ENCODE assay signal across 10 cellular contexts in the genomic region with DNA sequence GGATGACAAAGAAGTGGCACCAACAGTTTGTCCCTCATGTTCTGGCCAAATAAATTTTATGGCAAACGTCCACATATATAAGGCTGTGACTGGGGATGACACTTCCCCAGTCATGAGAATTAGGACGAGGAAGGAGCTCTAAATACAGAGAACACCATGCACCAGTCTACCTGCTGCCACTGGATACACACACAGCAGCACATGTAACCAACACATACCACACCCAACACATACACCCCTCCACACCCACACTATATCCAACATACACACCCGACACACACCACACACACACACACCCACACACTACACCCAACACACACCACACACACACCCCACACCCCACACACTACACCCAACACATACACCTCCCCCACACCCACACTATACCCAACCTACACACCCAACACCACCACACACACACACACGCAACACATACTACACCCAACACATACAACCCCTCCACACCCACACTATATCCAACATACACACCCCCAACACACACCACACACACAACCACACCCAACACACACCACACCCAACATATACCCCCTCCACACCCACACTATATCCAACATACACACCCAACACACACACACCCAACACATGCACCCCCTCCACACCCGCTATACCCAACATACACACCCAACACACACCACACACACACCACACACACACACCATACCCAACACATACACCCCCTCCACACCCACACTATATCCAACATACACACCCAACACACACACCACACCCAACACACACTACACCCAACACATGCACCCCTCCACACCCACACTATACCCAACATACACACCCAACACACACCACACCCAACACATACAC.
DNase-seq lines count a peak whose midpoint lies in the region; ATAC-seq and TF ChIP-seq lines count a peak whose summit lies in the region.
"Had no signal": no experiment of that assay in that cellular context is flagged by ENCODE, and none has a peak within 500 bp of the region (broad histone marks: within the 10 kb centered on the region; RNA-seq: fewer than 3 reads in every experiment).

No MANE protein-coding gene starts in this region.

- no peak overlapping the region for H3K4me2 ChIP-seq in SK-N-SH

- H3K9me3 ChIP-seq in mucosa of rectum (ENCODE audit: control insufficient read depth in 2 of 2, low read length in 2 of 2) (no peaks in the 10 kb centered on the region), SK-N-SH (no peaks in the 10 kb centered on the region)
- H3K9me3 ChIP-seq: SJSA1 had no signal

- H3K4me1 ChIP-seq in mucosa of rectum (ENCODE audit: control insufficient read depth in 2 of 2, insufficient read depth in 2 of 2, low read length in 2 of 2) = peaks cover 4% of the 10 kb centered on the region in 2 donors
- peaks cover 0 to 15% of the 10 kb centered on the region in 2 experiments; a peak in 1 of 4 replicates for H3K4me1 ChIP-seq in SK-N-SH (ENCODE audit: control insufficient read depth in 1 of 2, insufficient read depth in 2 of 2, low read depth in 1 of 2, low read length in 1 of 2)

- peak; percentile 18 for ATAC-seq in GM18517 (IDR thresholded peaks at IDR 0.05; ENCODE audit: unreplicated experiment)
- peak; percentile 19 for ATAC-seq in HG02571 (IDR thresholded peaks at IDR 0.05; ENCODE audit: unreplicated experiment)
- ATAC-seq in HG03460 (IDR thresholded peaks at IDR 0.05; ENCODE audit: unreplicated experiment) = no peak

- CTCF ChIA-PET in SK-N-SH (lab: Yijun Ruan, JAX) = no interaction called here

- TF ChIP-seq EP300 in SK-N-SH (IDR thresholded peaks at IDR 0.05; ENCODE audit: borderline replicate concordance in 1 of 2, low read depth in 1 of 2, low read length in 1 of 2) = no peak

- peaks cover 62% of the 10 kb centered on the region for H3K79me2 ChIP-seq in SK-N-SH (ENCODE audit: insufficient read depth)

- DNase-seq in NCI-H82 (lab: John Stamatoyannopoulos, UW) (no peak), SK-N-SH (no peak)
- no peak for DNase-seq in stimulated activated CD4-positive, alpha-beta T cell treated with anti-CD3 and anti-CD28 coated beads, Interleukin-1b, Interleukin-23, amount 100 ng/mL, for 48 hours
- DNase-seq: activated T-cell treated with anti-CD3 and anti-CD28 coated beads, Interleukin-2, amount 50 U/mL, for 48 hours had no signal

- no peak for TF ChIP-seq CTCF in VCaP (conservative IDR thresholded peaks at IDR 0.05)
- no peak for TF ChIP-seq CTCF in SK-N-SH (IDR thresholded peaks at IDR 0.05)

- H3K36me3 ChIP-seq in mucosa of rectum (ENCODE audit: control insufficient read depth in 2 of 2, insufficient read depth in 2 of 2, low read length in 2 of 2) (peaks cover 7 to 13% of the 10 kb centered on the region in 2 donors), SK-N-SH (replicated peaks in 1 of 2; ENCODE audit: control insufficient read depth in 1 of 2, insufficient read depth in 2 of 2, low read length in 1 of 2) (peaks cover 8 to 18% of the 10 kb centered on the region in 2 experiments)

- no peaks in the 10 kb centered on the region for H3K9me2 ChIP-seq in SK-N-SH

- no peak overlapping the region for H2AFZ ChIP-seq in SK-N-SH (ENCODE audit: low read depth)

- H3K27me3 ChIP-seq in mucosa of rectum (ENCODE audit: control insufficient read depth in 2 of 2, insufficient read depth in 2 of 2, low read length in 2 of 2) (no peaks in the 10 kb centered on the region), SK-N-SH (ENCODE audit: insufficient read depth) (no peaks in the 10 kb centered on the region)
- H3K27me3 ChIP-seq: SJSA1 had no signal

- H3K27ac ChIP-seq in VCaP = peak overlapping the region; percentile 58
- peak overlapping the region; percentile 25 to 27 for H3K27ac ChIP-seq in mucosa of rectum (ENCODE audit: low read depth in 2 of 2, low read length in 2 of 2)
- no peak overlapping the region for H3K27ac ChIP-seq in SK-N-SH (ENCODE audit: low read depth in 2 of 2, low read length in 1 of 2)
- H3K27ac ChIP-seq: SJSA1 had no signal

- H3K4me3 ChIP-seq in mucosa of rectum (ENCODE audit: low read length in 2 of 2) = no peak overlapping the region
- no peak overlapping the region for H3K4me3 ChIP-seq in SK-N-SH (ENCODE audit: low read depth in 2 of 2, low read length in 1 of 2)
- H3K4me3 ChIP-seq: SJSA1 had no signal

- WGBS in SK-N-SH (ENCODE audit: low lambda C conversion rate) = 94% methylated on average over 5 of the region's 5 CpGs

- H4K20me1 ChIP-seq in SK-N-SH (ENCODE audit: insufficient read depth) = peaks cover 88% of the 10 kb centered on the region

- POLR2A ChIA-PET in SK-N-SH (lab: Yijun Ruan, JAX) = no interaction called here

- no peak for TF ChIP-seq RAD21 in SK-N-SH (IDR thresholded peaks at IDR 0.05; ENCODE audit: low read length)

- H3F3A ChIP-seq in SK-N-SH (replicated peaks; ENCODE audit: insufficient read depth) = no peaks in the 10 kb centered on the region

- H3K9ac ChIP-seq in mucosa of rectum (ENCODE audit: low read depth in 1 of 2, low read length in 2 of 2) = no peak overlapping the region
- no peak overlapping the region for H3K9ac ChIP-seq in SK-N-SH

TF ChIP-seq in SK-N-SH, 30 proteins besides CTCF, POLR2A, EP300 and RAD21:
- TF ChIP-seq, protein P1, sequence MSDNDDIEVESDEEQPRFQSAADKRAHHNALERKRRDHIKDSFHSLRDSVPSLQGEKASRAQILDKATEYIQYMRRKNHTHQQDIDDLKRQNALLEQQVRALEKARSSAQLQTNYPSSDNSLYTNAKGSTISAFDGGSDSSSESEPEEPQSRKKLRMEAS (IDR thresholded peaks at IDR 0.05; ENCODE audit: low read depth) = no peak
- TF ChIP-seq TAF1 (IDR thresholded peaks at IDR 0.05; ENCODE audit: borderline replicate concordance, low read depth, low read length) (no peak), SIN3A (IDR thresholded peaks at IDR 0.05; ENCODE audit: borderline replicate concordance, low read depth, low read length) (no peak), RXRA (IDR thresholded peaks at IDR 0.05; ENCODE audit: borderline replicate concordance, low read depth) (no peak), POLR2AphosphoS5 (IDR thresholded peaks at IDR 0.05; ENCODE audit: low read depth, low read length) (no peak), SMC3 (IDR thresholded peaks at IDR 0.05; ENCODE audit: low read depth, low read length) (no peak)
TF ChIP-seq in SK-N-SH: peak in this region for 0.

Comparison
In these comparisons a context has a peak if more than half of its experiments do, and no peak if none do; other contexts are left out.
1. H3K27ac ChIP-seq: peak in VCaP (single experiment) and mucosa of rectum (2 of 2); none in SK-N-SH (0 of 2).